In the genomic region with DNA sequence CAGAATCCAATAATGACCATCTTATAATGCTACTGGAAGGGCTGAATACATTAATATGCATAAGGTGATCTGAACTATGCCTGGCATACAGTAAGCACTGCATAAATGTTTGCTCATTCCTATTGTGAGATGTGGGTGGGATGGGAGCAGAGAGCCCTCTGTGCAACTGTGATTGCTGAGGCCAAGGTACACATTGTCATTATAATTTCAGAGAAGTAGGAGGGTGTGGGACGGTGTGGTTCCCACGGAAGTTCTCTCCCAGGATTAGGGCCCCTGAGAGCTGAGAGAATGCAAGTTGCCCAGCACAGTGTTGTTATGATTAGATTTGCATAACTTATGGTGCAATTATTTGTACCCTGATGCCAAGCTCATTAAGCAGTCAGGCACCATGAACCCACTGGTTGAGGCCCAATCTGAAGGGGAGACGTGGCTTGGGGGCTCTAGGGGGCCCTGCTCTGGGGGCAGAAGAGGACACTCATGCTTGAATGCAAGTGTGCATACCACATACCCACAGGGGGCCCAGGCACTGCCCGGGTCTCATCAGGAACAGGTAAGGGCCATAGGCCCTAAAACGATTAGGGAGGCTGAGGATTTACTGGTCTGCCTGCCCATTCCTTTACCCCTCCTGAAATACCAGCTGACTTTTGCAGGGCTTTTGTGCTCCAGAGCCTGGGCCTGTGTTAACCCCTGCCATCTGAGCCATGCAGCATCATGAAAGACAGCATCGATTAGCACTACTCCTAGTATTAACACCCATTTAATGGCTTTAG, we compare ENCODE assay signal across 17 cellular contexts.
DNase-seq lines count a peak whose midpoint lies in the region; ATAC-seq and TF ChIP-seq lines count a peak whose summit lies in the region.
"Had no signal": no experiment of that assay in that cellular context is flagged by ENCODE, and none has a peak within 500 bp of the region (broad histone marks: within the 10 kb centered on the region; RNA-seq: fewer than 3 reads in every experiment).

No MANE protein-coding gene starts in this region.

- H3K4me2 ChIP-seq in neuronal stem cell (ENCODE audit: insufficient read depth, low read length, poor library complexity, severe bottlenecking) = no peak overlapping the region
- H3K4me2 ChIP-seq: BLaER1 treated with 17β-estradiol and CSF1 and Interleukin-3, amounts not matched to agents 10 nM and 100 nM had no signal

- no peak overlapping the region for H2BK15ac ChIP-seq in neuronal stem cell (ENCODE audit: low read length)

- H3K4ac ChIP-seq in neuronal stem cell (ENCODE audit: low read length) = no peak overlapping the region

- no peak overlapping the region for H3K23ac ChIP-seq in neuronal stem cell (ENCODE audit: low read depth, low read length, poor library complexity)

- CTCF ChIA-PET in HEK293 (lab: Yijun Ruan, JAX) = interaction anchor here (0.6 to 1.7 kb wide), 3 partner anchors 10 to 586 kb away, joined by 3 to 6 read pairs (median 4); no protein-coding TSS in a partner anchor
- CTCF ChIA-PET in WTC11 (lab: Charles Lee) = interaction anchor here (0.7 to 6.3 kb wide), 4 partner anchors 10 to 122 kb away, joined by 3 to 59 read pairs (median 10); a partner anchor contains a TSS

- H3K27me3 Mint-ChIP-seq in WTC11 (ENCODE audit: low read depth) = no peaks in the 10 kb centered on the region

- H2AK5ac ChIP-seq in neuronal stem cell (ENCODE audit: low read depth, low read length) = no peak overlapping the region

- H3K79me1 ChIP-seq in neuronal stem cell (ENCODE audit: low read depth, low read length) = no peaks in the 10 kb centered on the region

- H3K9ac ChIP-seq in neuronal stem cell (ENCODE audit: low read depth, low read length, poor library complexity) = no peak overlapping the region
- H3K9ac ChIP-seq: BLaER1 treated with 17β-estradiol and CSF1 and Interleukin-3, amounts not matched to agents 10 nM and 100 nM had no signal

- H3K27ac Mint-ChIP-seq in WTC11 = no peak overlapping the region
- H3K27ac Mint-ChIP-seq: B cell; CD8-positive, alpha-beta T cell; HFFc6 had no signal

- peak overlapping the region; percentile 41 for H3K18ac ChIP-seq in neuronal stem cell (ENCODE audit: low read length)

- POLR2A ChIA-PET in HEK293 (lab: Yijun Ruan, JAX) (no interaction called here), WTC11 (lab: Charles Lee) (no interaction called here)

- H3K27me3 ChIP-seq in neuronal stem cell (ENCODE audit: control insufficient read depth in 3 of 3, insufficient read depth in 3 of 3, low read depth in 1 of 3, low read length in 3 of 3) = peaks cover 0 to 31% (median 0%) of the 10 kb centered on the region in 3 experiments
- peaks cover 38% of the 10 kb centered on the region for H3K27me3 ChIP-seq in foreskin keratinocyte
- H3K27me3 ChIP-seq: BLaER1 treated with 17β-estradiol and CSF1 and Interleukin-3, amounts not matched to agents 10 nM and 100 nM had no signal

- H2BK5ac ChIP-seq in neuronal stem cell (ENCODE audit: low read length) = no peak overlapping the region

- H3K14ac ChIP-seq in neuronal stem cell (ENCODE audit: low read length) = no peak overlapping the region

- H3K4me1 Mint-ChIP-seq in WTC11 = peaks cover 13% of the 10 kb centered on the region
- H3K4me1 Mint-ChIP-seq: B cell had no signal

- no peak overlapping the region for H3K4me3 ChIP-seq in HEK293 (ENCODE audit: low read depth, low read length)
- no peak overlapping the region for H3K4me3 ChIP-seq in neuronal stem cell (ENCODE audit: low read length in 2 of 2)
- H3K4me3 ChIP-seq: BLaER1 treated with 17β-estradiol and CSF1 and Interleukin-3, amounts not matched to agents 10 nM and 100 nM had no signal

- H3K36me3 Mint-ChIP-seq in WTC11 = no peaks in the 10 kb centered on the region
- H3K36me3 Mint-ChIP-seq: CD8-positive, alpha-beta T cell had no signal

- H2BK120ac ChIP-seq in neuronal stem cell (ENCODE audit: low read depth, low read length) = no peak overlapping the region

- H3K9me3 Mint-ChIP-seq in WTC11 = no peaks in the 10 kb centered on the region
- H3K9me3 Mint-ChIP-seq: CD8-positive, alpha-beta T cell; HFFc6 had no signal

- H3K36me3 ChIP-seq in HEK293 (ENCODE audit: control insufficient read depth in 2 of 2, insufficient read depth in 1 of 2, low read length in 2 of 2) (no peaks in the 10 kb centered on the region), neuronal stem cell (replicated peaks in 1 of 2; ENCODE audit: control insufficient read depth in 2 of 2, insufficient read depth in 2 of 2, low read length in 2 of 2) (no peaks in the 10 kb centered on the region)
- H3K36me3 ChIP-seq: BLaER1 treated with 17β-estradiol and CSF1 and Interleukin-3, amounts not matched to agents 10 nM and 100 nM had no signal

- no peak overlapping the region for H3K4me3 Mint-ChIP-seq in WTC11
- H3K4me3 Mint-ChIP-seq: B cell; CD8-positive, alpha-beta T cell; HFFc6 had no signal

- no peaks in the 10 kb centered on the region for H3K9me3 ChIP-seq in HEK293 (ENCODE audit: control insufficient read depth, insufficient read depth, low read depth, low read length)
- H3K9me3 ChIP-seq in neuronal stem cell (replicated peaks in 1 of 2; ENCODE audit: control insufficient read depth in 2 of 2, insufficient read depth in 1 of 2, low read depth in 1 of 2, low read length in 2 of 2) = no peaks in the 10 kb centered on the region
- H3K9me3 ChIP-seq: BLaER1 treated with 17β-estradiol and CSF1 and Interleukin-3, amounts not matched to agents 10 nM and 100 nM had no signal

- ATAC-seq in WTC11 (peak; percentile 60), foreskin keratinocyte (no peak)
- ATAC-seq: CD8-positive, alpha-beta T cell had no signal

- H3K27ac ChIP-seq in HEK293 (ENCODE audit: extremely low read depth, low read depth, low read length) = no peak overlapping the region
- no peak overlapping the region for H3K27ac ChIP-seq in neuronal stem cell (replicated peaks; ENCODE audit: low read length)
- H3K27ac ChIP-seq in foreskin keratinocyte = no peak overlapping the region
- H3K27ac ChIP-seq: BLaER1 treated with 17β-estradiol and CSF1 and Interleukin-3, amounts not matched to agents 10 nM and 100 nM; HL-60 had no signal

- DNase-seq in Ammon's horn (ENCODE audit: low spot score) (peak; percentile 39), WTC11 (ENCODE audit: low spot score) (no peak), neuronal stem cell (ENCODE audit: low spot score) (no peak), NCI-H1930 (lab: John Stamatoyannopoulos, UW) (no peak), foreskin keratinocyte (no peak), SKM-1 (lab: John Stamatoyannopoulos, UW; ENCODE audit: unreplicated experiment) (no peak), DMS114 treated with DMSO at 0.1 percent for 48 hours (lab: John Stamatoyannopoulos, UW; ENCODE audit: unreplicated experiment) (no peak)
- DNase-seq: 8988T; CD8-positive, alpha-beta T cell; DMS 273 treated with DMSO at 0.1 percent for 48 hours; HCEC 1CT; HFFc6; IMR-90 had no signal

- TF ChIP-seq CTCF in HEK293 (tag by site-specific recombination; IDR thresholded peaks at IDR 0.05) = no peak
- TF ChIP-seq CTCF in WTC11 (IDR thresholded peaks at IDR 0.05) = no peak
- TF ChIP-seq CTCF in foreskin keratinocyte (conservative IDR thresholded peaks at IDR 0.05) = no peak

- no peak overlapping the region for H4K91ac ChIP-seq in neuronal stem cell (ENCODE audit: low read depth, low read length, poor library complexity)

- H3K4me1 ChIP-seq in HEK293 (ENCODE audit: control insufficient read depth, insufficient read depth, low read length) (no peaks in the 10 kb centered on the region), neuronal stem cell (ENCODE audit: control insufficient read depth in 2 of 2, insufficient read depth in 1 of 2, low read depth in 1 of 2, low read length in 2 of 2) (peaks cover 0 to 5% of the 10 kb centered on the region in 2 donors), foreskin keratinocyte (no peaks in the 10 kb centered on the region)
- H3K4me1 ChIP-seq: BLaER1 treated with 17β-estradiol and CSF1 and Interleukin-3, amounts not matched to agents 10 nM and 100 nM had no signal

- H4K8ac ChIP-seq in neuronal stem cell (ENCODE audit: low read depth, low read length) = no peak overlapping the region

- no peak overlapping the region for H2BK12ac ChIP-seq in neuronal stem cell (ENCODE audit: low read length)

- no CpG with 5 or more reads among the region's 6 CpGs for WGBS in neuronal stem cell (ENCODE audit: extremely low coverage in 2 of 2, insufficient read length in 2 of 2, insufficient replicate concordance in 1 of 2), 2 donors

- H2AFZ ChIP-seq in neuronal stem cell (ENCODE audit: low read length) = no peak overlapping the region

TF ChIP-seq in HEK293, 187 proteins besides CTCF, POLR2A, EP300 and RAD21 (continues in another document):
- no peak for TF ChIP-seq ZNF660 (tag by site-specific recombination; IDR thresholded peaks at IDR 0.05)

TF ChIP-seq in WTC11, 78 proteins besides CTCF, POLR2A, EP300 and RAD21 (continues in another document):
- TF ChIP-seq ZNF121 (CRISPR knock-in tag; IDR thresholded peaks at IDR 0.05) = no peak
- no peak for TF ChIP-seq IRF2 (CRISPR knock-in tag; IDR thresholded peaks at IDR 0.05; ENCODE audit: borderline replicate concordance, low read depth)
- TF ChIP-seq, protein P1, sequence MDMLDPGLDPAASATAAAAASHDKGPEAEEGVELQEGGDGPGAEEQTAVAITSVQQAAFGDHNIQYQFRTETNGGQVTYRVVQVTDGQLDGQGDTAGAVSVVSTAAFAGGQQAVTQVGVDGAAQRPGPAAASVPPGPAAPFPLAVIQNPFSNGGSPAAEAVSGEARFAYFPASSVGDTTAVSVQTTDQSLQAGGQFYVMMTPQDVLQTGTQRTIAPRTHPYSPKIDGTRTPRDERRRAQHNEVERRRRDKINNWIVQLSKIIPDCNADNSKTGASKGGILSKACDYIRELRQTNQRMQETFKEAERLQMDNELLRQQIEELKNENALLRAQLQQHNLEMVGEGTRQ (CRISPR knock-in tag; IDR thresholded peaks at IDR 0.05) = no peak
- TF ChIP-seq, protein P2, sequence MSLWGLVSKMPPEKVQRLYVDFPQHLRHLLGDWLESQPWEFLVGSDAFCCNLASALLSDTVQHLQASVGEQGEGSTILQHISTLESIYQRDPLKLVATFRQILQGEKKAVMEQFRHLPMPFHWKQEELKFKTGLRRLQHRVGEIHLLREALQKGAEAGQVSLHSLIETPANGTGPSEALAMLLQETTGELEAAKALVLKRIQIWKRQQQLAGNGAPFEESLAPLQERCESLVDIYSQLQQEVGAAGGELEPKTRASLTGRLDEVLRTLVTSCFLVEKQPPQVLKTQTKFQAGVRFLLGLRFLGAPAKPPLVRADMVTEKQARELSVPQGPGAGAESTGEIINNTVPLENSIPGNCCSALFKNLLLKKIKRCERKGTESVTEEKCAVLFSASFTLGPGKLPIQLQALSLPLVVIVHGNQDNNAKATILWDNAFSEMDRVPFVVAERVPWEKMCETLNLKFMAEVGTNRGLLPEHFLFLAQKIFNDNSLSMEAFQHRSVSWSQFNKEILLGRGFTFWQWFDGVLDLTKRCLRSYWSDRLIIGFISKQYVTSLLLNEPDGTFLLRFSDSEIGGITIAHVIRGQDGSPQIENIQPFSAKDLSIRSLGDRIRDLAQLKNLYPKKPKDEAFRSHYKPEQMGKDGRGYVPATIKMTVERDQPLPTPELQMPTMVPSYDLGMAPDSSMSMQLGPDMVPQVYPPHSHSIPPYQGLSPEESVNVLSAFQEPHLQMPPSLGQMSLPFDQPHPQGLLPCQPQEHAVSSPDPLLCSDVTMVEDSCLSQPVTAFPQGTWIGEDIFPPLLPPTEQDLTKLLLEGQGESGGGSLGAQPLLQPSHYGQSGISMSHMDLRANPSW (CRISPR knock-in tag; conservative IDR thresholded peaks at IDR 0.05; ENCODE audit: low read depth) = no peak
